8 cellular contexts compared by ENCODE assay signal in genomic region chr11:1879941-1880720, GRCh38. TPM values are rescaled to one million over a fixed set of nuclear protein-coding genes. Genes with fewer than 3 reads are reported as not detected.
DNase-seq lines count a peak whose midpoint lies in the region; ATAC-seq and TF ChIP-seq lines count a peak whose summit lies in the region.
"Had no signal": no experiment of that assay in that cellular context is flagged by ENCODE, and none has a peak within 500 bp of the region (broad histone marks: within the 10 kb centered on the region; RNA-seq: fewer than 3 reads in every experiment).

No MANE protein-coding gene starts in this region.

- H3K4me1 ChIP-seq in body of pancreas = peaks cover 30% of the 10 kb centered on the region
- H3K4me1 ChIP-seq in muscle layer of duodenum (ENCODE audit: control insufficient read depth in 1 of 2, insufficient read depth in 2 of 2, low read length in 2 of 2) = peaks cover 0 to 52% of the 10 kb centered on the region in 2 donors

- 78 to 82% methylated on average over 16 to 32 of the region's 32 CpGs for WGBS in body of pancreas, 2 donors

- H3K9me3 ChIP-seq in body of pancreas = no peaks in the 10 kb centered on the region
- H3K9me3 ChIP-seq in muscle layer of duodenum (ENCODE audit: control insufficient read depth in 1 of 2, low read length in 2 of 2) = no peaks in the 10 kb centered on the region

- H3K4me3 ChIP-seq in body of pancreas (no peak overlapping the region), muscle layer of duodenum (ENCODE audit: low read depth in 1 of 2, low read length in 2 of 2) (no peak overlapping the region)

- DNase-seq in AG20443 (ENCODE audit: low spot score) (peak; percentile 61), body of pancreas (peak in 2 of 4 donors; percentile 31 to 35), NCI-H2081 treated with DMSO at 0.1 percent for 48 hours (lab: John Stamatoyannopoulos, UW) (no peak), Ammon's horn (ENCODE audit: low spot score) (no peak), cerebellum (ENCODE audit: low spot score) (no peak)
- DNase-seq: NCI-H226 had no signal

- no peaks in the 10 kb centered on the region for H3K27me3 ChIP-seq in body of pancreas
- no peaks in the 10 kb centered on the region for H3K27me3 ChIP-seq in muscle layer of duodenum (ENCODE audit: low read depth, low read length)

- TF ChIP-seq CTCF in body of pancreas (IDR thresholded peaks at IDR 0.05) = no peak

- peak; percentile 27 for ATAC-seq in body of pancreas

- H3K27ac ChIP-seq in body of pancreas (peak overlapping the region in 2 of 4 donors; percentile 40 to 53), muscle layer of duodenum (ENCODE audit: low read length) (peak overlapping the region; percentile 58)

- no peaks in the 10 kb centered on the region for H3K36me3 ChIP-seq in body of pancreas (replicated peaks in 1 of 2; ENCODE audit: insufficient read depth in 1 of 2, low read depth in 2 of 2)
- peaks cover 0 to 21% of the 10 kb centered on the region in 2 donors for H3K36me3 ChIP-seq in muscle layer of duodenum (ENCODE audit: control insufficient read depth in 1 of 2, insufficient read depth in 2 of 2, low read length in 2 of 2)

- no peak for TF ChIP-seq POLR2A in body of pancreas (IDR thresholded peaks at IDR 0.05)

- intact Hi-C loops in body of pancreas (cut with DNase I) = loop anchor here (5.0 kb wide), 3 partner anchors 53 to 272 kb away; partner anchors contain the start of gene KRTAP5-6

RNA-seq across cellular contexts. Expression of gene PRR33, which starts 11.6 kb away (rescaled TPM):
- not detected for total RNA-seq in body of pancreas
- total RNA-seq in cerebellum = not detected
- total RNA-seq: activated CD4-positive, alpha-beta T cell treated with anti-CD3 and anti-CD28 coated beads, Interleukin-2, amount 10 ng/mL, durations not matched to agents 24 days and 14 days had no signal

RNA-seq across cellular contexts. Expression of gene LSP1, which starts 27.2 kb away (rescaled TPM):
- total RNA-seq in body of pancreas = 10 to 100 TPM in 1 of 2 donors, 1 to 10 TPM in 1; 9.9 to 11.5 TPM
- total RNA-seq in cerebellum = 0.82 TPM

RNA-seq across cellular contexts. Expression of gene TNNT3, which starts 39.4 kb away (rescaled TPM):
- total RNA-seq in body of pancreas (1 to 10 TPM in 1 of 2 donors, not detected in 1; 1.6 TPM), cerebellum (0.64 TPM)

RNA-seq across cellular contexts. Expression of gene TNNI2, which starts 41.4 kb away (rescaled TPM):
- total RNA-seq in body of pancreas (1 to 10 TPM; 3.4 to 3.6 TPM), cerebellum (not detected)
- total RNA-seq: activated CD4-positive, alpha-beta T cell treated with anti-CD3 and anti-CD28 coated beads, Interleukin-2, amount 10 ng/mL, durations not matched to agents 24 days and 14 days had no signal

RNA-seq across cellular contexts. Expression of gene SYT8, which starts 45.3 kb away (rescaled TPM):
- total RNA-seq in body of pancreas (10 to 100 TPM in 1 of 2 donors, 1 to 10 TPM in 1; 6.0 to 32.6 TPM), cerebellum (not detected)
- total RNA-seq: activated CD4-positive, alpha-beta T cell treated with anti-CD3 and anti-CD28 coated beads, Interleukin-2, amount 10 ng/mL, durations not matched to agents 24 days and 14 days had no signal
